19 cellular contexts compared by ENCODE assay signal in genomic region chr1:27358038-27358927, GRCh38. TPM values are rescaled to one million over a fixed set of nuclear protein-coding genes. Genes with fewer than 3 reads are reported as not detected.
DNase-seq lines count a peak whose midpoint lies in the region; ATAC-seq, FAIRE-seq and TF ChIP-seq lines count a peak whose summit lies in the region.
"Had no signal": no experiment of that assay in that cellular context is flagged by ENCODE, and none has a peak within 500 bp of the region (broad histone marks: within the 10 kb centered on the region; RNA-seq: fewer than 3 reads in every experiment).

No MANE protein-coding gene starts in this region.

- BruUV-seq in K562 (replicated peaks; lab: Mats Ljungman, UMichigan): no TSS peak

- POLR2A ChIA-PET in K562 (lab: Yijun Ruan, JAX): interaction anchor here (0.7 to 1.5 kb wide), 5 partner anchors 7 to 35 kb away, joined by 3 to 9 read pairs (median 3); partner anchors contain the start of genes CD164L2 and SYTL1

- DNase-seq in activated T-cell treated with anti-CD3 and anti-CD28 coated beads, Interleukin-2, amount 50 U/mL, for 72 hours: no peak
- DNase-seq in activated T-cell treated with anti-CD3 and anti-CD28 coated beads for 4 hours (no peak), MM.1S (no peak), K562 (ENCODE audit: extremely low read depth in 1 of 4, low spot score in 3 of 4) (no peak), OCI-M1 (lab: John Stamatoyannopoulos, UW) (no peak), NCI-H524 (lab: John Stamatoyannopoulos, UW) (no peak), NOMO-1 treated with DMSO at 0.1 percent for 48 hours (lab: John Stamatoyannopoulos, UW; ENCODE audit: unreplicated experiment) (no peak)

- no peak for TF ChIP-seq POLR2A in K562 (conservative IDR thresholded peaks at IDR 0.05)

- H4K20me1 ChIP-seq in MM.1S (ENCODE audit: insufficient read depth, low read length) (no peaks in the 10 kb centered on the region), K562 (replicated peaks; ENCODE audit: control insufficient read depth, insufficient read depth, low read length) (0 out of 2 replicates have a peak, but pooled peaks cover 10% of the 10 kb centered on the region)

- H2AFZ ChIP-seq in MM.1S (ENCODE audit: low read length): peak overlapping the region; percentile 22; the same call in 1 of the 2 replicates
- no peak overlapping the region for H2AFZ ChIP-seq in K562 (ENCODE audit: low read depth, low read length)

- H3K36me3 ChIP-seq in MM.1S (replicated peaks; ENCODE audit: insufficient read depth, low read length): no peaks in the 10 kb centered on the region
- peaks cover 12% of the 10 kb centered on the region; the same call in 2 of the 3 replicates for H3K36me3 ChIP-seq in K562 (ENCODE audit: control insufficient read depth, insufficient read depth, low read length)
- peaks cover 7% of the 10 kb centered on the region for H3K36me3 ChIP-seq in rectal smooth muscle tissue (ENCODE audit: control insufficient read depth, insufficient read depth, low read length)
- H3K36me3 ChIP-seq: uterus had no signal

- no peak for FAIRE-seq in K562 (lab: Jason Lieb, UNC)

- H3K27ac ChIP-seq in MM.1S (ENCODE audit: low read length) (no peak overlapping the region), K562 (ENCODE audit: extremely low read depth, low read depth, low read length) (no peak overlapping the region), rectal smooth muscle tissue (ENCODE audit: low read depth, low read length) (no peak overlapping the region)
- H3K27ac ChIP-seq: psoas muscle, SJCRH30, uterus, WERI-Rb-1 had no signal

- TF ChIP-seq RAD21 in K562 (CRISPR knock-in tag; conservative IDR thresholded peaks at IDR 0.05 in 1 of 2, IDR thresholded peaks at IDR 0.05 in 1 of 2): no peak

- H3K9me3 Mint-ChIP-seq in activated T-cell treated with anti-CD3 and anti-CD28 coated beads, Interleukin-2, amount 50 U/mL, for 72 hours: no peaks in the 10 kb centered on the region
- H3K9me3 Mint-ChIP-seq: neural crest cell had no signal

- no peak for TF ChIP-seq CTCF in MM.1S (IDR thresholded peaks at IDR 0.05; ENCODE audit: low read length)
- no peak for TF ChIP-seq CTCF in K562 (IDR thresholded peaks at IDR 0.05 in 2 of 3, conservative IDR thresholded peaks at IDR 0.05 in 1 of 3; ENCODE audit: insufficient read depth in 2 of 3, low read depth in 1 of 3, low read length in 3 of 3)

- H3K4me1 Mint-ChIP-seq in activated T-cell treated with anti-CD3 and anti-CD28 coated beads, Interleukin-2, amount 50 U/mL, for 72 hours (ENCODE audit: low read depth): peaks cover 29% of the 10 kb centered on the region

- no peak overlapping the region for H3K27ac Mint-ChIP-seq in activated T-cell treated with anti-CD3 and anti-CD28 coated beads, Interleukin-2, amount 50 U/mL, for 72 hours

- in situ Hi-C loops in K562 (cut with MboI): no loop called here

- peak overlapping the region; percentile 69 to 80 for H3K4me3 Mint-ChIP-seq in activated T-cell treated with anti-CD3 and anti-CD28 coated beads, Interleukin-2, amount 50 U/mL, for 72 hours

- H3F3A ChIP-seq in MM.1S (ENCODE audit: insufficient read depth, low read length): no peaks in the 10 kb centered on the region

- peaks cover 6% of the 10 kb centered on the region for H3K27me3 Mint-ChIP-seq in activated T-cell treated with anti-CD3 and anti-CD28 coated beads, Interleukin-2, amount 50 U/mL, for 72 hours (ENCODE audit: low read depth)

- H3K9me3 ChIP-seq in MM.1S (replicated peaks; ENCODE audit: insufficient read depth, low read length) (no peaks in the 10 kb centered on the region), K562 (replicated peaks; ENCODE audit: control insufficient read depth, insufficient read depth, low read depth, low read length) (no peaks in the 10 kb centered on the region)
- H3K9me3 ChIP-seq: psoas muscle, SJCRH30, uterus had no signal

- no peaks in the 10 kb centered on the region for H3K36me3 Mint-ChIP-seq in activated T-cell treated with anti-CD3 and anti-CD28 coated beads, Interleukin-2, amount 50 U/mL, for 72 hours (ENCODE audit: insufficient read depth in 2 of 2)

- H3K27me3 ChIP-seq in MM.1S (replicated peaks; ENCODE audit: insufficient read depth, low read length) (peaks cover 17% of the 10 kb centered on the region), K562 (ENCODE audit: control insufficient read depth in 2 of 2, insufficient read depth in 2 of 2, low read length in 2 of 2) (no peaks in the 10 kb centered on the region), rectal smooth muscle tissue (ENCODE audit: control insufficient read depth, insufficient read depth, low read length) (no peaks in the 10 kb centered on the region)
- H3K27me3 ChIP-seq: SJCRH30, uterus had no signal

- H3K4me2 ChIP-seq in MM.1S (ENCODE audit: low read depth, low read length) (peak overlapping the region; percentile 93; the same call in 1 of the 2 replicates), K562 (ENCODE audit: insufficient read depth, low read length) (no peak overlapping the region; the same call in 1 of the 2 replicates)
- H3K4me2 ChIP-seq: smooth muscle cell had no signal

- no peaks in the 10 kb centered on the region for H3K4me1 ChIP-seq in MM.1S (ENCODE audit: low read length)
- peaks cover 9 to 49% of the 10 kb centered on the region in 2 experiments for H3K4me1 ChIP-seq in K562 (replicated peaks in 1 of 2; ENCODE audit: control insufficient read depth in 2 of 2, insufficient read depth in 2 of 2, low read length in 2 of 2)
- H3K4me1 ChIP-seq in rectal smooth muscle tissue (ENCODE audit: control insufficient read depth, insufficient read depth, low read length): no peaks in the 10 kb centered on the region
- H3K4me1 ChIP-seq: psoas muscle, SJCRH30, uterus had no signal

- no peaks in the 10 kb centered on the region for H3K9me2 ChIP-seq in MM.1S (replicated peaks; ENCODE audit: insufficient read depth, low read length)

- TF ChIP-seq EP300 in K562 (IDR thresholded peaks at IDR 0.05; ENCODE audit: low read length): no peak

- intact Hi-C loops in K562 (cut with micrococcal nuclease): loop anchor here (5.0 kb wide), 2 partner anchors 34 to 56 kb away; partner anchors contain the start of gene GPR3

- 68% methylated on average over 20 of the region's 21 CpGs for WGBS in K562 (ENCODE audit: insufficient coverage, low coverage, missing lambda C conversion rate)

- CTCF ChIA-PET in K562 (lab: Yijun Ruan, JAX; ENCODE audit: low intra/inter-chr PET ratio): interaction anchor here (1.3 to 1.4 kb wide), 2 partner anchors 31 to 248 kb away, joined by 5 read pairs; no protein-coding TSS in a partner anchor

- no peaks in the 10 kb centered on the region for H3K9me1 ChIP-seq in K562 (ENCODE audit: control insufficient read depth, insufficient read depth, low read length)

- H3K79me2 ChIP-seq in MM.1S (ENCODE audit: low read length): no peaks in the 10 kb centered on the region
- H3K79me2 ChIP-seq in K562 (ENCODE audit: control insufficient read depth, insufficient read depth, low read length): no peaks in the 10 kb centered on the region

- no peak for ATAC-seq in activated T-cell treated with anti-CD3 and anti-CD28 coated beads, Interleukin-2, amount 50 U/mL, for 72 hours (replicated peaks in 1 of 2)
- ATAC-seq in K562: no peak

- no peak overlapping the region for H3K4me3 ChIP-seq in MM.1S (ENCODE audit: low read length)
- H3K4me3 ChIP-seq in K562: no peak overlapping the region
- H3K4me3 ChIP-seq in rectal smooth muscle tissue (ENCODE audit: low read length): peak overlapping the region; percentile 55
- H3K4me3 ChIP-seq: SJCRH30, smooth muscle cell, uterus had no signal

- no peak overlapping the region for H3K9ac ChIP-seq in MM.1S (ENCODE audit: low read length)
- H3K9ac ChIP-seq in K562 (ENCODE audit: insufficient read depth in 1 of 2, low read depth in 2 of 2, low read length in 2 of 2): no peak overlapping the region; a peak in 1 of 4 replicates
- H3K9ac ChIP-seq in rectal smooth muscle tissue (ENCODE audit: low read length): no peak overlapping the region

RNA-seq across cellular contexts. Expression of gene MAP3K6, which starts 8.5 kb away (rescaled TPM):
- 10 to 100 TPM in 1 of 2 donors, 1 to 10 TPM in 1; 8.3 to 10.4 TPM for total RNA-seq in activated T-cell treated with anti-CD3 and anti-CD28 coated beads, Interleukin-2, amount 50 U/mL, for 72 hours
- total RNA-seq in K562 (2011; cell fraction: chromatin; rRNA removed; ENCODE audit: low replicate concordance): 22.7 and 88.4 TPM in 2 replicates
- 52.5 and 55.4 TPM in 2 replicates for total RNA-seq in K562 (2011; cell fraction: nucleolus; rRNA removed)
- 27.7 and 28.5 TPM in 2 replicates for total RNA-seq in K562 (2011; cell fraction: nucleoplasm; rRNA removed)
- 10.1 and 14.7 TPM in 2 replicates for total RNA-seq in K562 (2014; rRNA removed)
- 5.0 and 6.2 TPM in 2 replicates for total RNA-seq in K562 (2014; rRNA removed; fragmentation: Illumina TruSeq; extraction: Trizol)
- 7.6 and 9.5 TPM in 2 replicates for total RNA-seq in K562 (2015; rRNA removed; fragmentation: Illumina TruSeq; extraction: Trizol)
- 18.1 and 21.9 TPM in 2 replicates for total RNA-seq in K562 (2021)
- 4.7 and 13.2 TPM in 2 replicates for polyA plus RNA-seq in K562 (2011; rRNA removed)
- 5.5 and 6.6 TPM in 2 replicates for polyA plus RNA-seq in K562 (2011; cell fraction: cytosol; rRNA removed)
- 101 and 102 TPM in 2 replicates for polyA plus RNA-seq in K562 (2011; cell fraction: nucleus; rRNA removed)
- polyA plus RNA-seq in K562 (2012): 17.8 and 18.2 TPM in 2 replicates
- 7.0 and 9.0 TPM in 2 replicates for polyA plus RNA-seq in K562 (2014; fragmentation: Illumina TruSeq; extraction: Trizol)
- polyA plus RNA-seq in K562 (2014; fragmentation: Nextera tagmentation; extraction: Ambion mirVana): 1 to 10 TPM in 1 of 2 experiments, under 1 TPM in 1; 0.99 to 1.5 TPM
- 8.2 and 12.9 TPM in 2 replicates for polyA plus RNA-seq in K562 (2014; rRNA removed)
- polyA minus RNA-seq in K562 (2011; rRNA and poly(A)+ RNA removed): 3.1 and 4.9 TPM in 2 replicates
- 4.8 and 5.1 TPM in 2 replicates for polyA minus RNA-seq in K562 (2011; cell fraction: cytosol; rRNA and poly(A)+ RNA removed)
- 15.2 and 17.2 TPM in 2 replicates for polyA minus RNA-seq in K562 (2011; cell fraction: nucleus; rRNA and poly(A)+ RNA removed)

RNA-seq across cellular contexts. Expression of gene FCN3, which starts 16.3 kb away (rescaled TPM):
- total RNA-seq in activated T-cell treated with anti-CD3 and anti-CD28 coated beads, Interleukin-2, amount 50 U/mL, for 72 hours: not detected
- not detected in 2 replicates for total RNA-seq in K562 (2011; cell fraction: chromatin; rRNA removed; ENCODE audit: low replicate concordance)
- not detected in 2 replicates for total RNA-seq in K562 (2011; cell fraction: nucleolus; rRNA removed)
- not detected in 2 replicates for total RNA-seq in K562 (2011; cell fraction: nucleoplasm; rRNA removed)
- total RNA-seq in K562 (2014; rRNA removed) (not detected in 2 replicates), K562 (2014; rRNA removed; fragmentation: Illumina TruSeq; extraction: Trizol) (not detected in 2 replicates), K562 (2015; rRNA removed; fragmentation: Illumina TruSeq; extraction: Trizol) (not detected in 2 replicates), K562 (2021) (0.31 and 0.49 TPM in 2 replicates)
- polyA plus RNA-seq in K562 (2011; rRNA removed) (0.15 TPM in 1 of 2 replicates, not detected in the other), K562 (2014; fragmentation: Illumina TruSeq; extraction: Trizol) (not detected in 2 replicates), K562 (2014; fragmentation: Nextera tagmentation; extraction: Ambion mirVana) (not detected), K562 (2014; rRNA removed) (not detected in 2 replicates)
- polyA plus RNA-seq in K562 (2011; cell fraction: cytosol; rRNA removed): 0.06 TPM in 1 of 2 replicates, not detected in the other
- polyA plus RNA-seq in K562 (2011; cell fraction: nucleus; rRNA removed): 0.35 TPM in 1 of 2 replicates, not detected in the other
- polyA plus RNA-seq in K562 (2012): 0.21 TPM in 1 of 2 replicates, not detected in the other
- polyA minus RNA-seq in K562 (2011; rRNA and poly(A)+ RNA removed): not detected in 2 replicates
- not detected in 2 replicates for polyA minus RNA-seq in K562 (2011; cell fraction: cytosol; rRNA and poly(A)+ RNA removed)
- polyA minus RNA-seq in K562 (2011; cell fraction: nucleus; rRNA and poly(A)+ RNA removed): not detected in 2 replicates
- total RNA-seq: A673, Daoy, HT-29, neural crest cell, SJCRH30, smooth muscle cell had no signal
- polyA plus RNA-seq: CD14-positive monocyte, smooth muscle cell had no signal

RNA-seq across cellular contexts. Expression of gene SYTL1, which starts 16.5 kb away (rescaled TPM):
- 10 to 100 TPM; 73.1 to 89.9 TPM for total RNA-seq in activated T-cell treated with anti-CD3 and anti-CD28 coated beads, Interleukin-2, amount 50 U/mL, for 72 hours
- total RNA-seq in K562 (2011; cell fraction: chromatin; rRNA removed; ENCODE audit: low replicate concordance): 18.4 and 69.1 TPM in 2 replicates
- 29.5 and 45.5 TPM in 2 replicates for total RNA-seq in K562 (2011; cell fraction: nucleolus; rRNA removed)
- 21.0 and 26.5 TPM in 2 replicates for total RNA-seq in K562 (2011; cell fraction: nucleoplasm; rRNA removed)
- 3.9 and 4.7 TPM in 2 replicates for total RNA-seq in K562 (2014; rRNA removed)
- 0.55 and 0.57 TPM in 2 replicates for total RNA-seq in K562 (2014; rRNA removed; fragmentation: Illumina TruSeq; extraction: Trizol)
- total RNA-seq in K562 (2015; rRNA removed; fragmentation: Illumina TruSeq; extraction: Trizol): 1.7 and 2.2 TPM in 2 replicates
- total RNA-seq in K562 (2021): 6.0 and 9.3 TPM in 2 replicates
- 3.8 and 12.3 TPM in 2 replicates for polyA plus RNA-seq in K562 (2011; rRNA removed)
- 8.4 and 14.7 TPM in 2 replicates for polyA plus RNA-seq in K562 (2011; cell fraction: cytosol; rRNA removed)
- polyA plus RNA-seq in K562 (2011; cell fraction: nucleus; rRNA removed): 114 and 120 TPM in 2 replicates
- 7.0 and 32.0 TPM in 2 replicates for polyA plus RNA-seq in K562 (2012)
- 0.91 and 1.9 TPM in 2 replicates for polyA plus RNA-seq in K562 (2014; fragmentation: Illumina TruSeq; extraction: Trizol)
- polyA plus RNA-seq in K562 (2014; fragmentation: Nextera tagmentation; extraction: Ambion mirVana): under 1 TPM; 0.04 to 0.27 TPM
- 5.9 and 8.6 TPM in 2 replicates for polyA plus RNA-seq in K562 (2014; rRNA removed)
- polyA minus RNA-seq in K562 (2011; rRNA and poly(A)+ RNA removed): 3.0 and 6.4 TPM in 2 replicates
- polyA minus RNA-seq in K562 (2011; cell fraction: cytosol; rRNA and poly(A)+ RNA removed): 4.6 and 14.3 TPM in 2 replicates
- 14.7 and 18.1 TPM in 2 replicates for polyA minus RNA-seq in K562 (2011; cell fraction: nucleus; rRNA and poly(A)+ RNA removed)

RNA-seq across cellular contexts. Expression of gene CD164L2, which starts 24.9 kb away (rescaled TPM):
- not detected for total RNA-seq in activated T-cell treated with anti-CD3 and anti-CD28 coated beads, Interleukin-2, amount 50 U/mL, for 72 hours
- total RNA-seq in K562 (2011; cell fraction: chromatin; rRNA removed; ENCODE audit: low replicate concordance): 2.6 and 7.4 TPM in 2 replicates
- 5.0 and 5.4 TPM in 2 replicates for total RNA-seq in K562 (2011; cell fraction: nucleolus; rRNA removed)
- 5.1 and 5.8 TPM in 2 replicates for total RNA-seq in K562 (2011; cell fraction: nucleoplasm; rRNA removed)
- 0.29 and 0.45 TPM in 2 replicates for total RNA-seq in K562 (2014; rRNA removed)
- total RNA-seq in K562 (2014; rRNA removed; fragmentation: Illumina TruSeq; extraction: Trizol): 0.18 TPM in 1 of 2 replicates, not detected in the other
- 0.14 and 0.19 TPM in 2 replicates for total RNA-seq in K562 (2015; rRNA removed; fragmentation: Illumina TruSeq; extraction: Trizol)
- total RNA-seq in K562 (2021): 0.49 and 0.72 TPM in 2 replicates
- 0.92 and 2.8 TPM in 2 replicates for polyA plus RNA-seq in K562 (2011; rRNA removed)
- 0.92 and 1.2 TPM in 2 replicates for polyA plus RNA-seq in K562 (2011; cell fraction: cytosol; rRNA removed)
- polyA plus RNA-seq in K562 (2011; cell fraction: nucleus; rRNA removed): 15.3 and 19.6 TPM in 2 replicates
- polyA plus RNA-seq in K562 (2012): 1.2 and 1.7 TPM in 2 replicates
- 0.31 and 0.65 TPM in 2 replicates for polyA plus RNA-seq in K562 (2014; fragmentation: Illumina TruSeq; extraction: Trizol)
- under 1 TPM in 1 of 2 experiments, not detected in 1; 0.08 TPM for polyA plus RNA-seq in K562 (2014; fragmentation: Nextera tagmentation; extraction: Ambion mirVana)
- 0.63 and 0.91 TPM in 2 replicates for polyA plus RNA-seq in K562 (2014; rRNA removed)
- polyA minus RNA-seq in K562 (2011; rRNA and poly(A)+ RNA removed): 0.28 and 0.57 TPM in 2 replicates
- not detected in 2 replicates for polyA minus RNA-seq in K562 (2011; cell fraction: cytosol; rRNA and poly(A)+ RNA removed)
- polyA minus RNA-seq in K562 (2011; cell fraction: nucleus; rRNA and poly(A)+ RNA removed): 1.1 and 2.4 TPM in 2 replicates
- total RNA-seq: A673, Daoy, HT-29, neural crest cell, psoas muscle, SJCRH30 had no signal
- polyA plus RNA-seq: CD14-positive monocyte, psoas muscle had no signal

RNA-seq across cellular contexts. Expression of gene GPR3, which starts 34.1 kb away (rescaled TPM):
- under 1 TPM; 0.81 to 0.91 TPM for total RNA-seq in activated T-cell treated with anti-CD3 and anti-CD28 coated beads, Interleukin-2, amount 50 U/mL, for 72 hours
- 14.5 and 40.1 TPM in 2 replicates for total RNA-seq in K562 (2011; cell fraction: chromatin; rRNA removed; ENCODE audit: low replicate concordance)
- total RNA-seq in K562 (2011; cell fraction: nucleolus; rRNA removed): 36.8 and 39.4 TPM in 2 replicates
- total RNA-seq in K562 (2011; cell fraction: nucleoplasm; rRNA removed): 27.8 and 27.9 TPM in 2 replicates
- 3.7 and 6.2 TPM in 2 replicates for total RNA-seq in K562 (2014; rRNA removed)
- total RNA-seq in K562 (2014; rRNA removed; fragmentation: Illumina TruSeq; extraction: Trizol): 2.9 and 3.4 TPM in 2 replicates
- 3.5 and 3.7 TPM in 2 replicates for total RNA-seq in K562 (2015; rRNA removed; fragmentation: Illumina TruSeq; extraction: Trizol)
- 10.9 and 11.0 TPM in 2 replicates for total RNA-seq in K562 (2021)
- 8.2 and 19.3 TPM in 2 replicates for polyA plus RNA-seq in K562 (2011; rRNA removed)
- polyA plus RNA-seq in K562 (2011; cell fraction: cytosol; rRNA removed): 26.0 and 34.4 TPM in 2 replicates
- 68.2 and 75.5 TPM in 2 replicates for polyA plus RNA-seq in K562 (2011; cell fraction: nucleus; rRNA removed)
- polyA plus RNA-seq in K562 (2012): 10.0 and 10.7 TPM in 2 replicates
- polyA plus RNA-seq in K562 (2014; fragmentation: Illumina TruSeq; extraction: Trizol): 10.1 and 11.6 TPM in 2 replicates
- polyA plus RNA-seq in K562 (2014; fragmentation: Nextera tagmentation; extraction: Ambion mirVana): under 1 TPM; 0.24 to 0.59 TPM
- 11.5 and 14.9 TPM in 2 replicates for polyA plus RNA-seq in K562 (2014; rRNA removed)
- 8.0 and 9.3 TPM in 2 replicates for polyA minus RNA-seq in K562 (2011; rRNA and poly(A)+ RNA removed)
- polyA minus RNA-seq in K562 (2011; cell fraction: cytosol; rRNA and poly(A)+ RNA removed): 7.3 and 7.9 TPM in 2 replicates
- polyA minus RNA-seq in K562 (2011; cell fraction: nucleus; rRNA and poly(A)+ RNA removed): 11.1 and 11.6 TPM in 2 replicates
- total RNA-seq: left colon had no signal
